ENCODE assay signal across 8 cellular contexts in genomic region chr3:14780927-14781507, GRCh38. TPM values are rescaled to one million over a fixed set of nuclear protein-coding genes. Genes with fewer than 3 reads are reported as not detected.
DNase-seq lines count a peak whose midpoint lies in the region; FAIRE-seq and TF ChIP-seq lines count a peak whose summit lies in the region.

No MANE protein-coding gene starts in this region.

- no peak overlapping the region for H3K9ac ChIP-seq in kidney (ENCODE audit: low read length in 2 of 2)

- no peak overlapping the region for H3K27ac ChIP-seq in kidney (ENCODE audit: low read depth in 2 of 2, low read length in 2 of 2)

- POLR2A ChIA-PET in HEK293T (lab: Yijun Ruan, JAX), result no interaction called here

- CTCF ChIA-PET in HEK293T (lab: Yijun Ruan, JAX), result interaction anchor here (0.6 to 1.5 kb wide), 14 partner anchors 10 to 224 kb away, joined by 3 to 6 read pairs (median 4); no protein-coding TSS in a partner anchor

- peaks cover 0 to 2% of the 10 kb centered on the region in 2 donors for H3K9me3 ChIP-seq in kidney (ENCODE audit: control insufficient read depth in 1 of 2, low read length in 2 of 2)

- peak; percentile 67 for DNase-seq in activated CD8-positive, alpha-beta memory T cell treated with anti-CD3 and anti-CD28 coated beads, Interleukin-2, amount 50 U/mL, for 48 hours
- DNase-seq in activated CD8-positive, alpha-beta memory T cell treated with anti-CD3 and anti-CD28 coated beads for 24 hours, result no peak
- DNase-seq in HEK293T (ENCODE audit: extremely low spot score) (peak; percentile 44), NCI-H526 (lab: John Stamatoyannopoulos, UW) (peak; percentile 81 to 89), astrocyte of the cerebellum (ENCODE audit: low read depth) (no peak), kidney (peak; percentile 42), cerebellum (ENCODE audit: low spot score) (no peak)
- no peak for DNase-seq in activated effector memory CD4-positive, alpha-beta T cell treated with anti-CD3 and anti-CD28 coated beads, Interleukin-2, amount 50 U/mL, for 16 hours

- intact Hi-C loops in kidney (cut with DNase I), result no loop called here

- in situ Hi-C loops in astrocyte of the cerebellum (cut with HindIII; ENCODE audit: low sequenced_read_pairs), result no loop called here

- no peaks in the 10 kb centered on the region for H3K4me1 ChIP-seq in kidney (ENCODE audit: control insufficient read depth in 1 of 2, insufficient read depth in 1 of 2, low read depth in 1 of 2, low read length in 2 of 2)

- no peak overlapping the region for H3K4me3 ChIP-seq in astrocyte of the cerebellum (ENCODE audit: low read depth, low read length)
- H3K4me3 ChIP-seq in kidney (ENCODE audit: low read length in 2 of 2), result no peak overlapping the region

- H3K36me3 ChIP-seq in kidney (ENCODE audit: control insufficient read depth in 1 of 2, insufficient read depth in 2 of 2, low read length in 2 of 2), result no peaks in the 10 kb centered on the region

- TF ChIP-seq CTCF in astrocyte of the cerebellum (IDR thresholded peaks at IDR 0.05; ENCODE audit: low read depth, low read length, missing control alignments), result peak; percentile 51
- TF ChIP-seq CTCF in kidney (IDR thresholded peaks at IDR 0.05; ENCODE audit: borderline replicate concordance, extremely low read depth, insufficient read depth), result peak; percentile 60

- FAIRE-seq in kidney (lab: Jason Lieb, UNC), result no peak

TF ChIP-seq in HEK293T, 16 proteins besides CTCF, POLR2A, EP300 and RAD21:
- TF ChIP-seq FOXK2 (IDR thresholded peaks at IDR 0.05) (no peak), ELF4 (IDR thresholded peaks at IDR 0.05) (no peak)

RNA-seq across cellular contexts. Expression of gene FGD5, which starts 37.7 kb away (rescaled TPM):
- total RNA-seq in kidney (40.1 TPM), cerebellum (4.7 TPM)
- polyA plus RNA-seq in kidney (ENCODE audit: insufficient read depth, low read depth, low replicate concordance), result 18.7 TPM

Comparison
In these comparisons a context has a peak if more than half of its experiments do, and no peak if none do; other contexts are left out.
1. DNase-seq: peak in activated CD8-positive, alpha-beta memory T cell treated with anti-CD3 and anti-CD28 coated beads, Interleukin-2, amount 50 U/mL, for 48 hours (single experiment), HEK293T (single experiment), NCI-H526 (2 of 2) and kidney (single experiment); none in activated CD8-positive, alpha-beta memory T cell treated with anti-CD3 and anti-CD28 coated beads for 24 hours (single experiment), astrocyte of the cerebellum (single experiment), cerebellum (single experiment) and activated effector memory CD4-positive, alpha-beta T cell treated with anti-CD3 and anti-CD28 coated beads, Interleukin-2, amount 50 U/mL, for 16 hours (single experiment).